ENCODE assay signal across 9 cellular contexts in genomic region chr6:28634406-28634757, GRCh38.
A peak's percentile ranks its signal among the peaks of the same experiment; 100 is the strongest.
DNase-seq lines count a peak whose midpoint lies in the region; ATAC-seq and TF ChIP-seq lines count a peak whose summit lies in the region.
"Had no signal": no experiment of that assay in that cellular context is flagged by ENCODE, and none has a peak within 500 bp of the region (broad histone marks: within the 10 kb centered on the region; RNA-seq: fewer than 3 reads in every experiment).

No MANE protein-coding gene starts in this region.

- in situ Hi-C loops in GM13976 (cut with MboI; ENCODE audit: low sequenced_read_pairs, unreplicated experiment): no loop called here

- intact Hi-C loops in left lung (cut with DNase I): no loop called here

- H3K9ac ChIP-seq in HUES48 (ENCODE audit: low read depth, low read length): no peak overlapping the region

- H3K27ac ChIP-seq in ACC112 (ENCODE audit: low read depth, low read length) (no peak overlapping the region), HUES48 (ENCODE audit: low read depth, low read length) (no peak overlapping the region), muscle layer of duodenum (ENCODE audit: low read length) (no peak overlapping the region), left lung (no peak overlapping the region)

- no peak overlapping the region for H2AFZ ChIP-seq in ACC112 (ENCODE audit: low read length, unreplicated experiment)

- no peaks in the 10 kb centered on the region for H3K9me3 ChIP-seq in HUES48 (ENCODE audit: control insufficient read depth, insufficient read depth, low read length)
- peaks cover 0 to 3% of the 10 kb centered on the region in 2 donors for H3K9me3 ChIP-seq in muscle layer of duodenum (ENCODE audit: control insufficient read depth in 1 of 2, low read length in 2 of 2)
- no peaks in the 10 kb centered on the region for H3K9me3 ChIP-seq in left lung

- peak; percentile 46 for DNase-seq in cerebellum (ENCODE audit: low spot score)
- DNase-seq in left lung: no peak
- DNase-seq in GM13976 (ENCODE audit: low spot score): no peak
- no peak for DNase-seq in NCI-H2029 (lab: John Stamatoyannopoulos, UW)
- DNase-seq: activated CD8-positive, alpha-beta memory T cell treated with anti-CD3 and anti-CD28 coated beads for 24 hours had no signal

- H3K4me1 ChIP-seq in ACC112 (ENCODE audit: control insufficient read depth, insufficient read depth, low read length, unreplicated experiment) (no peaks in the 10 kb centered on the region), HUES48 (ENCODE audit: control insufficient read depth, insufficient read depth, low read length) (no peaks in the 10 kb centered on the region; the same call in 1 of the 2 replicates), muscle layer of duodenum (ENCODE audit: control insufficient read depth in 1 of 2, insufficient read depth in 2 of 2, low read length in 2 of 2) (peaks cover 0 to 15% of the 10 kb centered on the region in 2 donors), left lung (no peaks in the 10 kb centered on the region)

- H3K36me3 ChIP-seq in ACC112 (ENCODE audit: insufficient read depth, low read length) (no peaks in the 10 kb centered on the region), HUES48 (ENCODE audit: control insufficient read depth, insufficient read depth, low read length) (no peaks in the 10 kb centered on the region), muscle layer of duodenum (ENCODE audit: control insufficient read depth in 1 of 2, insufficient read depth in 2 of 2, low read length in 2 of 2) (no peaks in the 10 kb centered on the region), left lung (no peaks in the 10 kb centered on the region)

- H3K4me3 ChIP-seq in ACC112 (ENCODE audit: low read depth, low read length) (peak overlapping the region; percentile 75), HUES48 (ENCODE audit: low read depth, low read length) (peak overlapping the region; percentile 85), muscle layer of duodenum (ENCODE audit: low read depth in 1 of 2, low read length in 2 of 2) (peak overlapping the region; percentile 26 to 58), left lung (no peak overlapping the region)

- H3K79me2 ChIP-seq in ACC112 (ENCODE audit: control insufficient read depth, insufficient read depth, low read length, unreplicated experiment): no peaks in the 10 kb centered on the region

- TF ChIP-seq CTCF in left lung (IDR thresholded peaks at IDR 0.05) (no peak), GM13976 (IDR thresholded peaks at IDR 0.05; ENCODE audit: borderline replicate concordance, control extremely low read depth, extremely low read depth, insufficient read depth, missing control alignments) (no peak)

- H3K27me3 ChIP-seq in ACC112 (ENCODE audit: insufficient read depth, low read length) (peaks cover 80% of the 10 kb centered on the region), HUES48 (ENCODE audit: control insufficient read depth, insufficient read depth, low read length) (peaks cover 56% of the 10 kb centered on the region), muscle layer of duodenum (ENCODE audit: low read depth, low read length) (peaks cover 22% of the 10 kb centered on the region), left lung (peaks cover 45 to 83% of the 10 kb centered on the region in 2 donors)

- ATAC-seq in left lung (no peak), GM21528 (IDR thresholded peaks at IDR 0.05; ENCODE audit: low FRiP score, unreplicated experiment) (no peak)

Comparison
In these comparisons a context has a peak if more than half of its experiments do, and no peak if none do; other contexts are left out.
1. H3K4me3 ChIP-seq: peak in ACC112 (single experiment), HUES48 (single experiment) and muscle layer of duodenum (2 of 2); none in left lung (0 of 2).